ENCODE assay signal across 12 cellular contexts in genomic region chr18:58495634-58496033, GRCh38.
DNase-seq lines count a peak whose midpoint lies in the region; ATAC-seq and TF ChIP-seq lines count a peak whose summit lies in the region.
"Had no signal": no experiment of that assay in that cellular context is flagged by ENCODE, and none has a peak within 500 bp of the region (broad histone marks: within the 10 kb centered on the region; RNA-seq: fewer than 3 reads in every experiment).

No MANE protein-coding gene starts in this region.

- H3K36me3 ChIP-seq in testis (ENCODE audit: low read depth, missing control alignments) (no peaks in the 10 kb centered on the region), tibial artery (no peaks in the 10 kb centered on the region)

- H3K9me3 ChIP-seq in testis, result no peaks in the 10 kb centered on the region
- H3K9me3 ChIP-seq in tibial artery, result no peaks in the 10 kb centered on the region
- H3K9me3 ChIP-seq: SK-N-SH had no signal

- no peak for TF ChIP-seq CTCF in testis (IDR thresholded peaks at IDR 0.05)
- no peak for TF ChIP-seq CTCF in tibial artery (IDR thresholded peaks at IDR 0.05)

- H3K27ac ChIP-seq in testis, result no peak overlapping the region
- H3K27ac ChIP-seq in tibial artery, result no peak overlapping the region

- 82% methylated on average over 6 of the region's 6 CpGs for WGBS in testis, 2 donors

- intact Hi-C loops in testis (cut with DNase I; ENCODE audit: low total_unique reads), result loop anchor here (10.0 kb wide), 1 partner anchor 451 kb away; the partner anchor contains the start of gene NEDD4L
- intact Hi-C loops in tibial artery (cut with DNase I; ENCODE audit: low total_unique reads), result no loop called here

- no peak for TF ChIP-seq POLR2A in testis (IDR thresholded peaks at IDR 0.05)

- H3K4me1 ChIP-seq in testis, result peaks cover 20% of the 10 kb centered on the region
- peaks cover 0 to 8% (median 3%) of the 10 kb centered on the region in 4 donors for H3K4me1 ChIP-seq in tibial artery

- H3K27me3 ChIP-seq in testis, result no peaks in the 10 kb centered on the region
- peaks cover 0 to 22% of the 10 kb centered on the region in 2 donors for H3K27me3 ChIP-seq in tibial artery

- H3K4me3 ChIP-seq in testis (no peak overlapping the region), tibial artery (no peak overlapping the region)

- ATAC-seq in GM18870 (IDR thresholded peaks at IDR 0.05; ENCODE audit: unreplicated experiment) (peak; percentile 95), GM21526 (IDR thresholded peaks at IDR 0.05; ENCODE audit: low FRiP score, unreplicated experiment) (peak; percentile 68), HG03095 (IDR thresholded peaks at IDR 0.05; ENCODE audit: unreplicated experiment) (peak; percentile 88)
- ATAC-seq: stimulated activated naive CD8-positive, alpha-beta T cell treated with anti-CD3 and anti-CD28 coated beads, Interleukin-15, amount 100 ng/mL, for 72 hours had no signal

- DNase-seq in mesenteric fat pad (ENCODE audit: low spot score) (peak; percentile 43), testis (no peak), NCI-H1417 (lab: John Stamatoyannopoulos, UW) (no peak), DMS153 treated with DMSO at 0.1 percent for 48 hours (lab: John Stamatoyannopoulos, UW; ENCODE audit: unreplicated experiment) (no peak), tibial artery (no peak)
- DNase-seq: amniotic stem cell; NCI-H524 treated with DMSO at 0.1 percent for 48 hours; SK-N-SH; stimulated activated naive CD8-positive, alpha-beta T cell treated with anti-CD3 and anti-CD28 coated beads, Interleukin-15, amount 100 ng/mL, for 72 hours had no signal
